23 cellular contexts compared by ENCODE assay signal in the genomic region with DNA sequence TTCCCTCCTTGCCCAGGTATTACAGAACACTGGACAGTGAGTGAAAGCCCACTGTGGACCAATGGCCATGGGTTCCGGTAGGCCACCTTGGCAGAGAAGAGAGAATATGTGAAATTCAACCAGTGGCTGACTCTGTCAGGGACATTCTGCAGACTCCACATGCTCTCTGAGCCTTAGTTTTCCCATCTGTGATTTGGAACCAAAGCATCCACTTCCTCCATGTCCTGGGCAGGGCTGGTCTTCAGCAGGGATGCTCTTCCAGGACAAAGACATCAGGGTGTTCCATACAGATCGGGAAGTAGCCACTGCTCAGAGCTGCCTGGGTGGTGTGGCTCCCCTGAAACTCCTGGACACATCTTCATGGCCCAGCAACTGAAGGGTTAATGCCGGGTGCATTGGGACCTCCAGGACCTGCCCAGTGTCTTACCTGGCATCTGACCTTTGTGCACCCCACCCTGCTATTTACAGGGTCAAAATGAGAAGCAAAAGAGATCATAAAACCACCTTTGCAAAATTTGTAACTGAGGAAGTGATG. TPM values are rescaled to one million over a fixed set of nuclear protein-coding genes. Genes with fewer than 3 reads are reported as not detected.
"Had no signal": no experiment of that assay in that cellular context is flagged by ENCODE, and none has a peak within 500 bp of the region (broad histone marks: within the 10 kb centered on the region; RNA-seq: fewer than 3 reads in every experiment).

No MANE protein-coding gene starts in this region.

- H3K4me1 ChIP-seq: adrenal gland, ascending aorta had no signal

- H3K4me3 ChIP-seq: adrenal gland, ascending aorta, testis, transverse colon had no signal

- H3K9me3 Mint-ChIP-seq: activated naive CD4-positive, alpha-beta T cell treated with anti-CD3 and anti-CD28 coated beads for 36 hours; activated naive CD8-positive, alpha-beta T cell treated with anti-CD3 and anti-CD28 coated beads for 36 hours; activated T-helper 1 cell treated with anti-CD3 and anti-CD28 coated beads, Interleukin-12 subunit alpha, Interleukin-12 subunit beta, Interleukin-2, Interleukin-4 antibody, amounts not matched to agents 30 ng/mL and 10 ng/mL and 1 ng/mL, durations not matched to agents 14 hours and 24 hours and 36 hours; naive thymus-derived CD4-positive, alpha-beta T cell had no signal

- H3K9ac ChIP-seq: parathyroid adenoma had no signal

- H3K27ac ChIP-seq: adrenal gland, ascending aorta, coronary artery, gastrocnemius medialis, left ventricle myocardium inferior, parathyroid adenoma, spleen, testis, transverse colon had no signal

- H3K27ac Mint-ChIP-seq: activated naive CD4-positive, alpha-beta T cell treated with anti-CD3 and anti-CD28 coated beads for 36 hours; activated naive CD8-positive, alpha-beta T cell treated with anti-CD3 and anti-CD28 coated beads for 36 hours; activated T-helper 1 cell treated with anti-CD3 and anti-CD28 coated beads, Interleukin-12 subunit alpha, Interleukin-12 subunit beta, Interleukin-2, Interleukin-4 antibody, amounts not matched to agents 30 ng/mL and 10 ng/mL and 1 ng/mL, durations not matched to agents 14 hours and 24 hours and 36 hours; mesothelial cell of epicardium; naive thymus-derived CD4-positive, alpha-beta T cell had no signal

- H3K27me3 Mint-ChIP-seq: activated naive CD8-positive, alpha-beta T cell treated with anti-CD3 and anti-CD28 coated beads for 36 hours had no signal

- H3K27me3 ChIP-seq: adrenal gland, ascending aorta, dorsolateral prefrontal cortex, gastrocnemius medialis, spleen, testis, transverse colon had no signal

- H3K79me2 ChIP-seq: parathyroid adenoma had no signal

- FAIRE-seq: islet of Langerhans had no signal

- H3K36me3 ChIP-seq: adrenal gland, ascending aorta, gastrocnemius medialis, left ventricle myocardium inferior, spleen, transverse colon had no signal

- H3K36me3 Mint-ChIP-seq: activated naive CD8-positive, alpha-beta T cell treated with anti-CD3 and anti-CD28 coated beads for 36 hours; brain; mesothelial cell of epicardium had no signal

- H3K9me3 ChIP-seq: adrenal gland, ascending aorta, gastrocnemius medialis, spleen, testis, transverse colon had no signal

- H3K4me1 Mint-ChIP-seq: brain, mesothelial cell of epicardium had no signal

- H3K4me3 Mint-ChIP-seq: activated naive CD4-positive, alpha-beta T cell treated with anti-CD3 and anti-CD28 coated beads for 36 hours; activated naive CD8-positive, alpha-beta T cell treated with anti-CD3 and anti-CD28 coated beads for 36 hours; brain; mesothelial cell of epicardium; naive thymus-derived CD4-positive, alpha-beta T cell had no signal

RNA-seq across cellular contexts. Expression of a gene that starts 28.3 kb away (rescaled TPM):
- total RNA-seq: activated naive CD4-positive, alpha-beta T cell treated with anti-CD3 and anti-CD28 coated beads for 36 hours; activated naive CD8-positive, alpha-beta T cell treated with anti-CD3 and anti-CD28 coated beads for 36 hours; activated T-helper 1 cell treated with anti-CD3 and anti-CD28 coated beads, Interleukin-12 subunit alpha, Interleukin-12 subunit beta, Interleukin-2, Interleukin-4 antibody, amounts not matched to agents 30 ng/mL and 10 ng/mL and 1 ng/mL, durations not matched to agents 14 hours and 24 hours and 36 hours; adrenal gland; ascending aorta; cardiac septum; cerebellum; epithelial cell of proximal tubule; gastrocnemius medialis; left ventricle myocardium inferior; mesothelial cell of epicardium; naive thymus-derived CD4-positive, alpha-beta T cell; right cardiac atrium; spleen; transverse colon; urinary bladder had no signal
- polyA plus RNA-seq: naive thymus-derived CD4-positive, alpha-beta T cell; neural cell; urinary bladder had no signal
